ENCODE assay signal across 9 cellular contexts in genomic region chr3:56347219-56347871, GRCh38.
DNase-seq lines count a peak whose midpoint lies in the region; ATAC-seq, FAIRE-seq and TF ChIP-seq lines count a peak whose summit lies in the region.
"Had no signal": no experiment of that assay in that cellular context is flagged by ENCODE, and none has a peak within 500 bp of the region (broad histone marks: within the 10 kb centered on the region; RNA-seq: fewer than 3 reads in every experiment).

No MANE protein-coding gene starts in this region.

- no peaks in the 10 kb centered on the region for H3K4me1 ChIP-seq in keratinocyte (ENCODE audit: control insufficient read depth, extremely low read depth, insufficient read depth, low read length)
- H3K4me1 ChIP-seq: thyroid gland had no signal

- intact Hi-C loops in activated CD4-positive, alpha-beta T cell treated with anti-CD3 and anti-CD28 coated beads, Interleukin-2, amount 10 ng/mL, durations not matched to agents 24 days and 14 days (cut with micrococcal nuclease): loop anchor here (2.0 kb wide), 1 partner anchor 99 kb away; no protein-coding TSS in a partner anchor

- H2AFZ ChIP-seq in keratinocyte (ENCODE audit: control insufficient read depth, low read length): no peak overlapping the region

- H3K9me3 ChIP-seq in keratinocyte (ENCODE audit: control insufficient read depth, low read depth, low read length): no peaks in the 10 kb centered on the region
- H3K9me3 ChIP-seq: thyroid gland had no signal

- no peak for ATAC-seq in HG02885 (IDR thresholded peaks at IDR 0.05; ENCODE audit: poor library complexity, unreplicated experiment)

- TF ChIP-seq CTCF in HFFc6 (IDR thresholded peaks at IDR 0.05) (peak; percentile 20; the same call in 1 of the 2 replicates), keratinocyte (optimal IDR thresholded peaks at IDR 0.05 in 1 of 3, IDR thresholded peaks at IDR 0.05 in 1 of 3, conservative IDR thresholded peaks at IDR 0.05 in 1 of 3; ENCODE audit: extremely low read depth in 1 of 3, insufficient read depth in 2 of 3, low read length in 3 of 3) (peak; percentile 36 to 65 (median 63))

- H3K4me3 ChIP-seq in keratinocyte (ENCODE audit: control insufficient read depth in 2 of 3, extremely low read depth in 1 of 3, insufficient read depth in 2 of 3, low read depth in 1 of 3, low read length in 3 of 3): no peak overlapping the region
- H3K4me3 ChIP-seq: thyroid gland had no signal

- H3K79me2 ChIP-seq in keratinocyte (ENCODE audit: control insufficient read depth, insufficient read depth, low read length): no peaks in the 10 kb centered on the region

- H3K4me3 Mint-ChIP-seq in HFFc6: no peak overlapping the region
- H3K4me3 Mint-ChIP-seq in activated CD4-positive, alpha-beta T cell treated with anti-CD3 and anti-CD28 coated beads, Interleukin-2, amount 10 ng/mL, durations not matched to agents 24 days and 14 days: no peak overlapping the region

- H3K4me1 Mint-ChIP-seq in HFFc6 (ENCODE audit: low read depth): no peaks in the 10 kb centered on the region
- H3K4me1 Mint-ChIP-seq in activated CD4-positive, alpha-beta T cell treated with anti-CD3 and anti-CD28 coated beads, Interleukin-2, amount 10 ng/mL, durations not matched to agents 24 days and 14 days: no peaks in the 10 kb centered on the region

- H3K27ac Mint-ChIP-seq in HFFc6: no peak overlapping the region
- no peak overlapping the region for H3K27ac Mint-ChIP-seq in activated CD4-positive, alpha-beta T cell treated with anti-CD3 and anti-CD28 coated beads, Interleukin-2, amount 10 ng/mL, durations not matched to agents 24 days and 14 days

- H3K9me3 Mint-ChIP-seq in HFFc6: peaks cover 21% of the 10 kb centered on the region
- H3K9me3 Mint-ChIP-seq in activated CD4-positive, alpha-beta T cell treated with anti-CD3 and anti-CD28 coated beads, Interleukin-2, amount 10 ng/mL, durations not matched to agents 24 days and 14 days: no peaks in the 10 kb centered on the region

- H3K9me1 ChIP-seq in keratinocyte (ENCODE audit: control insufficient read depth, extremely low read depth, insufficient read depth, low read length): no peaks in the 10 kb centered on the region

- H3K9ac ChIP-seq in keratinocyte (ENCODE audit: control insufficient read depth, extremely low read depth, insufficient read depth, low read length): no peak overlapping the region

- no peak for FAIRE-seq in keratinocyte (lab: Jason Lieb, UNC)

- no peaks in the 10 kb centered on the region for H3K36me3 Mint-ChIP-seq in HFFc6 (ENCODE audit: low read depth)
- no peaks in the 10 kb centered on the region for H3K36me3 Mint-ChIP-seq in activated CD4-positive, alpha-beta T cell treated with anti-CD3 and anti-CD28 coated beads, Interleukin-2, amount 10 ng/mL, durations not matched to agents 24 days and 14 days (ENCODE audit: low read depth)

- H3K27me3 ChIP-seq in keratinocyte (ENCODE audit: control insufficient read depth, extremely low read depth, insufficient read depth, low read length): no peaks in the 10 kb centered on the region
- H3K27me3 ChIP-seq: thyroid gland had no signal

- H3K27me3 Mint-ChIP-seq in HFFc6 (ENCODE audit: insufficient read depth): no peaks in the 10 kb centered on the region; the same call in 1 of the 2 replicates
- no peaks in the 10 kb centered on the region for H3K27me3 Mint-ChIP-seq in activated CD4-positive, alpha-beta T cell treated with anti-CD3 and anti-CD28 coated beads, Interleukin-2, amount 10 ng/mL, durations not matched to agents 24 days and 14 days

- H3K36me3 ChIP-seq in keratinocyte (ENCODE audit: control insufficient read depth in 2 of 2, extremely low read depth in 1 of 2, insufficient read depth in 2 of 2, low read length in 2 of 2): no peaks in the 10 kb centered on the region
- H3K36me3 ChIP-seq: thyroid gland had no signal

- H3K27ac ChIP-seq in keratinocyte (ENCODE audit: control insufficient read depth, insufficient read depth, low read length): no peak overlapping the region
- H3K27ac ChIP-seq: thyroid gland had no signal

- no peak overlapping the region for H3K4me2 ChIP-seq in keratinocyte (ENCODE audit: control insufficient read depth, extremely low read depth, insufficient read depth, low read depth, low read length)

- H4K20me1 ChIP-seq in keratinocyte (ENCODE audit: control insufficient read depth, extremely low read depth, insufficient read depth, low read length): no peaks in the 10 kb centered on the region

- dilution Hi-C loops in keratinocyte (cut with MboI; ENCODE audit: extremely low pct_ligation_motif_present, low sequenced_read_pairs): no loop called here

- DNase-seq in Daoy (ENCODE audit: low read depth) (peak; percentile 71), HFFc6 (no peak), keratinocyte (ENCODE audit: low read depth, low spot score) (no peak), DMS79 treated with DMSO at 0.1 percent for 48 hours (lab: John Stamatoyannopoulos, UW) (no peak), NCI-H510A (lab: John Stamatoyannopoulos, UW) (no peak), NCI-H2107 treated with DMSO at 0.1 percent for 48 hours (lab: John Stamatoyannopoulos, UW; ENCODE audit: unreplicated experiment) (no peak)
- peak; percentile 78 for DNase-seq in activated CD4-positive, alpha-beta T cell treated with anti-CD3 and anti-CD28 coated beads, Interleukin-2, amount 10 ng/mL, durations not matched to agents 24 days and 14 days

Comparison
In these comparisons a context has a peak if more than half of its experiments do, and no peak if none do; other contexts are left out.
1. DNase-seq: peak in Daoy (single experiment) and activated CD4-positive, alpha-beta T cell treated with anti-CD3 and anti-CD28 coated beads, Interleukin-2, amount 10 ng/mL, durations not matched to agents 24 days and 14 days (single experiment); none in HFFc6 (single experiment), keratinocyte (single experiment), DMS79 treated with DMSO at 0.1 percent for 48 hours (single experiment), NCI-H510A (single experiment) and NCI-H2107 treated with DMSO at 0.1 percent for 48 hours (single experiment).